Comparison of ENCODE assay signal across 10 cellular contexts in the genomic region with DNA sequence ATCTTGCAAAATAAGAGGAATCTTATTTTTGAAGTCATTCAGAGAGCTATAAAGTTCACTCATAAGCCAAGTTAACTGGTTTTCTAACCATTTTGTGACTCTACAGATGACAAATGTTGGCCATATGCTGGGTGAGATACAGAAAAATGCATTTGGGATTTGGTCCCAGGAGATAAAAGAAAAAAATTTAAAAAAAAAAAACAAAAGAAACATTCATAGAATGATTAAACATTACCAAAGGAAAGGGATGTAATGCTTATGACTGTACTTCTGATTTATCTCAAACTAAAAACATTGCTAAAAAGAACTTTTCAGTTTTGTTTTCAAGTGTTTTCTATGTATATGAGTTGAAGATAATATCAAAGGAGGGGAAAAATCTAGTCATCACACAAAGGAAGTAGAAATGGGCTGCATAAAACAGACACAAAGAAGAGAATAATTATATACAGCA. TPM values are rescaled to one million over a fixed set of nuclear protein-coding genes. Genes with fewer than 3 reads are reported as not detected.
DNase-seq lines count a peak whose midpoint lies in the region; ATAC-seq and TF ChIP-seq lines count a peak whose summit lies in the region.
"Had no signal": no experiment of that assay in that cellular context is flagged by ENCODE, and none has a peak within 500 bp of the region (broad histone marks: within the 10 kb centered on the region; RNA-seq: fewer than 3 reads in every experiment).

No MANE protein-coding gene starts in this region.

- intact Hi-C loops in CD4-positive, alpha-beta T cell (cut with DNase I, micrococcal nuclease), result loop anchor here (2.0 to 5.0 kb wide), 2 partner anchors 36 to 42 kb away; no protein-coding TSS in a partner anchor
- intact Hi-C loops in esophagus muscularis mucosa (cut with DNase I), result no loop called here

- H3K27ac ChIP-seq in CD4-positive, alpha-beta T cell (ENCODE audit: low read depth, low read length), result no peak overlapping the region
- H3K27ac ChIP-seq in esophagus muscularis mucosa (replicated peaks in 1 of 4), result no peak overlapping the region
- H3K27ac ChIP-seq: ascending aorta had no signal

- CTCF ChIA-PET in CD4-positive, alpha-beta T cell (lab: Charles Lee), result interaction anchor here (0.6 to 1.5 kb wide), 4 partner anchors 18 to 230 kb away, joined by 3 to 4 read pairs (median 3); no protein-coding TSS in a partner anchor

- peaks cover 51% of the 10 kb centered on the region for H3K4me1 Mint-ChIP-seq in CD4-positive, alpha-beta T cell (ENCODE audit: low read depth)

- peak overlapping the region; percentile 35 for H3K4me3 Mint-ChIP-seq in CD4-positive, alpha-beta T cell

- peak overlapping the region; percentile 69 for H3K27ac Mint-ChIP-seq in CD4-positive, alpha-beta T cell

- no peak for TF ChIP-seq EP300 in esophagus muscularis mucosa (IDR thresholded peaks at IDR 0.05)

- ATAC-seq in CD4-positive, alpha-beta T cell (ENCODE audit: poor library complexity), result peak; percentile 49
- ATAC-seq in GM19035 (IDR thresholded peaks at IDR 0.05; ENCODE audit: unreplicated experiment) (peak; percentile 54), HG03378 (IDR thresholded peaks at IDR 0.05; ENCODE audit: unreplicated experiment) (peak; percentile 66), GM21528 (IDR thresholded peaks at IDR 0.05; ENCODE audit: low FRiP score, unreplicated experiment) (no peak)

- H3K36me3 Mint-ChIP-seq in CD4-positive, alpha-beta T cell (ENCODE audit: low read depth), result peaks cover 80% of the 10 kb centered on the region

- no peak overlapping the region for H3K4me3 ChIP-seq in astrocyte of the spinal cord (ENCODE audit: low read depth, low read length)
- H3K4me3 ChIP-seq in esophagus muscularis mucosa, result no peak overlapping the region
- H3K4me3 ChIP-seq: ascending aorta had no signal

- in situ Hi-C loops in astrocyte of the spinal cord (cut with HindIII; ENCODE audit: low sequenced_read_pairs), result no loop called here

- TF ChIP-seq CTCF in CD4-positive, alpha-beta T cell (IDR thresholded peaks at IDR 0.05), result no peak
- TF ChIP-seq CTCF in astrocyte of the spinal cord (IDR thresholded peaks at IDR 0.05; ENCODE audit: low read depth, low read length) (no peak), esophagus muscularis mucosa (IDR thresholded peaks at IDR 0.05) (no peak)

- no peak for TF ChIP-seq POLR2A in esophagus muscularis mucosa (IDR thresholded peaks at IDR 0.05; ENCODE audit: low read depth)

- DNase-seq in CD4-positive, alpha-beta T cell, result no peak
- peak; percentile 17 for DNase-seq in astrocyte of the spinal cord (ENCODE audit: low read depth, low spot score)
- no peak for DNase-seq in COR-L47 (lab: John Stamatoyannopoulos, UW)
- no peak for DNase-seq in HPDE6-E6E7 (ENCODE audit: extremely low spot score)
- no peak for DNase-seq in esophagus muscularis mucosa (ENCODE audit: extremely low spot score)
- DNase-seq: stimulated activated CD4-positive, alpha-beta T cell treated with anti-CD3 and anti-CD28 coated beads, Interleukin-12 subunit alpha, Interleukin-12 subunit beta, amount 100 ng/mL, for 4 hours had no signal

- POLR2A ChIA-PET in CD4-positive, alpha-beta T cell (lab: Charles Lee), result interaction anchor here (0.7 to 1.1 kb wide), 4 partner anchors 22 to 380 kb away, joined by 3 to 5 read pairs (median 3); no protein-coding TSS in a partner anchor

- H3K27me3 Mint-ChIP-seq in CD4-positive, alpha-beta T cell, result no peaks in the 10 kb centered on the region

- H3K9me3 ChIP-seq in CD4-positive, alpha-beta T cell (ENCODE audit: control insufficient read depth, low read length), result no peaks in the 10 kb centered on the region
- no peaks in the 10 kb centered on the region for H3K9me3 ChIP-seq in esophagus muscularis mucosa
- H3K9me3 ChIP-seq: ascending aorta had no signal

- no peaks in the 10 kb centered on the region for H3K9me3 Mint-ChIP-seq in CD4-positive, alpha-beta T cell

- H3K36me3 ChIP-seq in esophagus muscularis mucosa, result peaks cover 6 to 49% (median 13%) of the 10 kb centered on the region in 4 donors

- H3K27me3 ChIP-seq in CD4-positive, alpha-beta T cell (ENCODE audit: control insufficient read depth, insufficient read depth, low read length), result no peaks in the 10 kb centered on the region
- no peaks in the 10 kb centered on the region for H3K27me3 ChIP-seq in esophagus muscularis mucosa
- H3K27me3 ChIP-seq: ascending aorta had no signal

- peaks cover 11 to 28% (median 27%) of the 10 kb centered on the region in 4 donors for H3K4me1 ChIP-seq in esophagus muscularis mucosa

RNA-seq across cellular contexts. Expression of gene PELI1, which starts 43.1 kb away (rescaled TPM):
- 100 to 1,000 TPM; 257 to 274 TPM for total RNA-seq in CD4-positive, alpha-beta T cell
- total RNA-seq in esophagus muscularis mucosa, result 10 to 100 TPM; 13.7 to 31.1 (median 19.7) TPM

Comparison
In these comparisons a context has a peak if more than half of its experiments do, and no peak if none do; other contexts are left out.
1. RNA of gene PELI1, which starts 43.1 kb away (total RNA-seq): 257 to 274 TPM in CD4-positive, alpha-beta T cell; 13.7 to 31.1 TPM in esophagus muscularis mucosa; every median in the first group is over 4 times any median in the second.